ENCODE assay signal across 21 cellular contexts in genomic region chr7:115475206-115475605, GRCh38.
"Had no signal": no experiment of that assay in that cellular context is flagged by ENCODE, and none has a peak within 500 bp of the region (broad histone marks: within the 10 kb centered on the region; RNA-seq: fewer than 3 reads in every experiment).

No MANE protein-coding gene starts in this region.

- H3K4me3 Mint-ChIP-seq: activated CD8-positive, alpha-beta T cell treated with anti-CD3 and anti-CD28 coated beads, Interleukin-2, amount 10 ng/mL, durations not matched to agents 7 days and 5 days had no signal

- H3K36me3 Mint-ChIP-seq: activated naive CD8-positive, alpha-beta T cell; naive B cell; WTC11 had no signal

- H3K27ac Mint-ChIP-seq: activated CD8-positive, alpha-beta T cell treated with anti-CD3 and anti-CD28 coated beads, Interleukin-2, amount 10 ng/mL, durations not matched to agents 7 days and 5 days; activated naive CD8-positive, alpha-beta T cell; WTC11 had no signal

- DNase-seq: activated CD4-positive, alpha-beta T cell treated with anti-CD3 and anti-CD28 coated beads for 4 hours; activated CD8-positive, alpha-beta memory T cell treated with anti-CD3 and anti-CD28 coated beads, Interleukin-2, amount 50 U/mL, for 4 hours; activated CD8-positive, alpha-beta T cell treated with anti-CD3 and anti-CD28 coated beads, Interleukin-2, amount 10 ng/mL, durations not matched to agents 7 days and 5 days; activated gamma-delta T cell treated with Interleukin-2 at 50 U/mL for 16 hours; activated T-cell treated with anti-CD3 and anti-CD28 coated beads, Interleukin-2, amount 50 U/mL, for 48 hours; amniotic stem cell; caudate nucleus; left lung; mammary epithelial cell; naive B cell; stimulated activated CD4-positive, alpha-beta T cell treated with anti-CD3 and anti-CD28 coated beads, Interleukin-15, amount 100 ng/mL, for 24 hours; stimulated activated CD4-positive, alpha-beta T cell treated with anti-CD3 and anti-CD28 coated beads, Interleukin-4, amount 100 ng/mL, for 1 hour; stimulated activated naive CD8-positive, alpha-beta T cell treated with anti-CD3 and anti-CD28 coated beads, Interleukin-15, Interleukin-2, amounts not matched to agents 100 U/mL and 50 U/mL, for 24 hours; T-helper 2 cell; trophoblast cell had no signal

- FAIRE-seq: colon, keratinocyte, TTC549 had no signal

- H3K9me3 ChIP-seq: left lung, right atrium auricular region had no signal

- H3K27ac ChIP-seq: left lung, right atrium auricular region had no signal

- H3K9me3 Mint-ChIP-seq: WTC11 had no signal

- H3K4me1 ChIP-seq: left lung had no signal

- H3K4me3 ChIP-seq: left lung, right atrium auricular region had no signal

- H3K36me3 ChIP-seq: left lung, right atrium auricular region had no signal
